ENCODE assay signal across 10 cellular contexts in the genomic region with DNA sequence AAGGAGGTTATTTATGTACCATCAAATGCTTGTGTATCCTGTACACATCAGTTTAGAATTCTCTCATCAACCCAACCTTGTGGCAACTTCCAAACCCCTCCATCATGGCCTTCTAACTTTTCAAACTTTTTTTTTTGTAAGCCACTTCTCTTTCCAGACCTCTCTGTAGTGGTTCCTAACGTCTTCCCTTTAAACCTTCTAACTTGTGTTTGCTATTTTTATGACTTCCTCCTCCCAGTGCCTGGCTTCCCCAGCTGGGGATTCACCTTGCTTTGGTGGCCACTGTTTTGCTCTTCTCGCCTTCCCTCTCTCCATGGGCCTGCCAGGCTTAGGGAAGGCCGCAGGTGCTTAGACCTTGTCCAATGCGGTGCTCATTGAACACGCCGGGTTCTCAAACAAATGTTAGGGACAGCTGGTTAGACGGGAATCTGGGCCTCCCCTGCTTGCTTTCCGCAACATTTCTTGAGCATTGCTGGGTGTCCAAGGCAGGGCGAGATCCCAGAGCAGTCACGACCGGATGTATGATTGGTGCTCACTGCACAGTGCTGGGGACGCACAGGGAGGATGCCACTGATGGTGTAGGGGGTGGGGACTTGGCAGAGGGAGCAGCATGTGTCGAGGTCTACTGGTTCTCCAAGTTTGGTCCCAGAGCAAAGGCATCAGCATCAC. TPM values are rescaled to one million over a fixed set of nuclear protein-coding genes. Genes with fewer than 3 reads are reported as not detected.
DNase-seq lines count a peak whose midpoint lies in the region; ATAC-seq, FAIRE-seq and TF ChIP-seq lines count a peak whose summit lies in the region.
"Had no signal": no experiment of that assay in that cellular context is flagged by ENCODE, and none has a peak within 500 bp of the region (broad histone marks: within the 10 kb centered on the region; RNA-seq: fewer than 3 reads in every experiment).

No MANE protein-coding gene starts in this region.

- no peak overlapping the region for H3K9ac ChIP-seq in H1 (replicated peaks in 1 of 4; ENCODE audit: extremely low read depth in 1 of 4, low read depth in 3 of 4, low read length in 3 of 4)

- no peak overlapping the region for H2BK120ac ChIP-seq in H1 (replicated peaks; ENCODE audit: low read depth, low read length)

- peaks cover 2 to 19% of the 10 kb centered on the region in 2 experiments for H4K20me1 ChIP-seq in H1 (replicated peaks in 1 of 2; ENCODE audit: control insufficient read depth in 1 of 2, insufficient read depth in 2 of 2, low read length in 2 of 2)

- no peak for TF ChIP-seq CTCF in H1 (IDR thresholded peaks at IDR 0.05; ENCODE audit: control extremely low read depth in 1 of 3, insufficient read depth in 1 of 3, low read depth in 1 of 3, low read length in 3 of 3)

- no peak overlapping the region for H3K56ac ChIP-seq in H1 (replicated peaks; ENCODE audit: insufficient read length, low read depth, low read length)

- H3K27ac Mint-ChIP-seq in activated CD4-positive, alpha-beta T cell treated with anti-CD3 and anti-CD28 coated beads, Interleukin-2, amount 10 ng/mL, durations not matched to agents 7 days and 5 days = peak overlapping the region; percentile 77
- H3K27ac Mint-ChIP-seq in stimulated activated effector memory CD8-positive, alpha-beta T cell treated with anti-CD3 and anti-CD28 coated beads, Interleukin-12 subunit alpha, Interleukin-12 subunit beta, amount 100 ng/mL, for 72 hours = peak overlapping the region; percentile 96

- TF ChIP-seq EP300 in H1 (IDR thresholded peaks at IDR 0.05; ENCODE audit: borderline replicate concordance in 1 of 2, low read depth in 2 of 2, low read length in 2 of 2) = no peak

- 85% methylated on average over 13 of the region's 13 CpGs; no CpG with 5 or more reads in 1 of the 2 experiments for WGBS in H1 (ENCODE audit: extremely low coverage in 1 of 2, insufficient coverage in 1 of 2, insufficient read length in 1 of 2, insufficient replicate concordance in 2 of 2, low coverage in 1 of 2, low lambda C conversion rate in 2 of 2, missing lambda C conversion rate in 1 of 2), 2 experiments

- H3K23ac ChIP-seq in H1 (ENCODE audit: insufficient read length) = no peak overlapping the region

- TF ChIP-seq RAD21 in H1 (IDR thresholded peaks at IDR 0.05 in 1 of 2, conservative IDR thresholded peaks at IDR 0.05 in 1 of 2; ENCODE audit: low read depth in 2 of 2, low read length in 2 of 2) = no peak

- no peak overlapping the region for H3K4ac ChIP-seq in H1 (replicated peaks; ENCODE audit: insufficient read length, low read depth, low read length)

- H3K4me1 ChIP-seq in H1 (replicated peaks in 1 of 4; ENCODE audit: control insufficient read depth in 3 of 4, insufficient read depth in 4 of 4, low read length in 3 of 4) = peaks cover 4 to 17% (median 11%) of the 10 kb centered on the region in 4 experiments

- no peak overlapping the region; the same call in 1 of the 2 replicates for H4K8ac ChIP-seq in H1 (ENCODE audit: extremely low read depth, insufficient read depth, low read length)

- H3K79me1 ChIP-seq in H1 (ENCODE audit: low read depth, low read length) = peaks cover 14% of the 10 kb centered on the region

- H3K4me2 ChIP-seq in H1 (ENCODE audit: insufficient read depth in 1 of 2, low read depth in 2 of 2, low read length in 2 of 2) = peak overlapping the region; percentile 95 to 98; a peak in 3 of 4 replicates

- H3K4me3 ChIP-seq in H1 (ENCODE audit: extremely low read depth in 1 of 4, insufficient read depth in 2 of 4, low read depth in 3 of 4, low read length in 4 of 4) = peak overlapping the region in 2 of 4 experiments; percentile 93; a peak in 2 of 8 replicates

- H2BK20ac ChIP-seq in H1 (ENCODE audit: low read length) = no peak overlapping the region

- no peak overlapping the region for H3K18ac ChIP-seq in H1 (ENCODE audit: extremely low read depth, low read length)

- no peak overlapping the region for H2AK5ac ChIP-seq in H1 (ENCODE audit: low read depth, low read length)

- H3K9me3 Mint-ChIP-seq in activated CD4-positive, alpha-beta T cell treated with anti-CD3 and anti-CD28 coated beads, Interleukin-2, amount 10 ng/mL, durations not matched to agents 7 days and 5 days = no peaks in the 10 kb centered on the region
- no peaks in the 10 kb centered on the region for H3K9me3 Mint-ChIP-seq in stimulated activated effector memory CD8-positive, alpha-beta T cell treated with anti-CD3 and anti-CD28 coated beads, Interleukin-12 subunit alpha, Interleukin-12 subunit beta, amount 100 ng/mL, for 72 hours

- no peak for DNase-seq in activated CD4-positive, alpha-beta T cell treated with anti-CD3 and anti-CD28 coated beads, Interleukin-2, amount 10 ng/mL, durations not matched to agents 7 days and 5 days
- no peak for DNase-seq in activated CD4-positive, alpha-beta T cell treated with anti-CD3 and anti-CD28 coated beads for 48 hours
- peak; percentile 18 for DNase-seq in NOMO-1 treated with dmso at 0.1 percent for 144 hours (lab: John Stamatoyannopoulos, UW; ENCODE audit: unreplicated experiment)
- DNase-seq in H1 (ENCODE audit: low read depth in 1 of 2, low spot score in 2 of 2) = no peak
- no peak for DNase-seq in stimulated activated effector memory CD8-positive, alpha-beta T cell treated with anti-CD3 and anti-CD28 coated beads, Interleukin-12 subunit alpha, Interleukin-12 subunit beta, amount 100 ng/mL, for 72 hours (ENCODE audit: low spot score in 2 of 2)
- DNase-seq in SKM-1 treated with dmso at 0.1 percent for 144 hours (lab: John Stamatoyannopoulos, UW; ENCODE audit: unreplicated experiment) = no peak
- no peak for DNase-seq in KG1 (lab: John Stamatoyannopoulos, UW)
- DNase-seq: NCI-H1105 treated with DMSO at 0.1 percent for 48 hours had no signal

- H3K36me3 Mint-ChIP-seq in activated CD4-positive, alpha-beta T cell treated with anti-CD3 and anti-CD28 coated beads, Interleukin-2, amount 10 ng/mL, durations not matched to agents 7 days and 5 days (ENCODE audit: low read depth) = no peaks in the 10 kb centered on the region
- H3K36me3 Mint-ChIP-seq in stimulated activated effector memory CD8-positive, alpha-beta T cell treated with anti-CD3 and anti-CD28 coated beads, Interleukin-12 subunit alpha, Interleukin-12 subunit beta, amount 100 ng/mL, for 72 hours = peaks cover 18% of the 10 kb centered on the region

- no peak overlapping the region for H2BK5ac ChIP-seq in H1 (ENCODE audit: low read depth, low read length)

- H3K14ac ChIP-seq in H1 (ENCODE audit: insufficient read length) = no peak overlapping the region

- peak overlapping the region; percentile 70 for H3K4me3 Mint-ChIP-seq in activated CD4-positive, alpha-beta T cell treated with anti-CD3 and anti-CD28 coated beads, Interleukin-2, amount 10 ng/mL, durations not matched to agents 7 days and 5 days
- H3K4me3 Mint-ChIP-seq in stimulated activated effector memory CD8-positive, alpha-beta T cell treated with anti-CD3 and anti-CD28 coated beads, Interleukin-12 subunit alpha, Interleukin-12 subunit beta, amount 100 ng/mL, for 72 hours = peak overlapping the region; percentile 90

- no peak overlapping the region for H2AFZ ChIP-seq in H1 (ENCODE audit: low read length)

- H3K4me1 Mint-ChIP-seq in activated CD4-positive, alpha-beta T cell treated with anti-CD3 and anti-CD28 coated beads, Interleukin-2, amount 10 ng/mL, durations not matched to agents 7 days and 5 days = peaks cover 35% of the 10 kb centered on the region
- peaks cover 43% of the 10 kb centered on the region for H3K4me1 Mint-ChIP-seq in stimulated activated effector memory CD8-positive, alpha-beta T cell treated with anti-CD3 and anti-CD28 coated beads, Interleukin-12 subunit alpha, Interleukin-12 subunit beta, amount 100 ng/mL, for 72 hours

- H3K23me2 ChIP-seq in H1 (ENCODE audit: low read depth, low read length) = peaks cover 17% of the 10 kb centered on the region

- no peak for ATAC-seq in stimulated activated effector memory CD8-positive, alpha-beta T cell treated with anti-CD3 and anti-CD28 coated beads, Interleukin-12 subunit alpha, Interleukin-12 subunit beta, amount 100 ng/mL, for 72 hours
- no peak for ATAC-seq in GM21717 (IDR thresholded peaks at IDR 0.05; ENCODE audit: unreplicated experiment)

- H3K9me3 ChIP-seq in H1 (ENCODE audit: insufficient read depth in 2 of 2, low read depth in 1 of 2, low read length in 1 of 2) = no peaks in the 10 kb centered on the region
- H3K9me3 ChIP-seq: thoracic aorta had no signal

- H2BK15ac ChIP-seq in H1 (ENCODE audit: low read length) = no peak overlapping the region

- CTCF ChIA-PET in activated CD4-positive, alpha-beta T cell treated with anti-CD3 and anti-CD28 coated beads, Interleukin-2, amount 10 ng/mL, durations not matched to agents 7 days and 5 days (lab: Charles Lee) = interaction anchor here (1.1 to 5.5 kb wide), 4 partner anchors 13 to 53 kb away, joined by 3 to 28 read pairs (median 10); a partner anchor contains a TSS
- CTCF ChIA-PET in H1 (lab: Charles Lee; ENCODE audit: partially characterized antibody) = interaction anchor here (0.6 to 1.2 kb wide), 4 partner anchors 10 to 197 kb away, joined by 3 read pairs; no protein-coding TSS in a partner anchor

- FAIRE-seq in H1 (lab: Jason Lieb, UNC) = no peak

- no peak for TF ChIP-seq POLR2A in H1 (IDR thresholded peaks at IDR 0.05; ENCODE audit: control extremely low read depth in 1 of 2, low read depth in 2 of 2, low read length in 2 of 2)

- no peaks in the 10 kb centered on the region for H3K36me3 ChIP-seq in H1 (ENCODE audit: control insufficient read depth in 2 of 4, insufficient read depth in 4 of 4, low read length in 3 of 4)
- H3K36me3 ChIP-seq: thoracic aorta had no signal

- H2BK12ac ChIP-seq in H1 (ENCODE audit: low read depth, low read length) = no peak overlapping the region

- no peak overlapping the region for H3K27ac ChIP-seq in H1 (ENCODE audit: low read depth, low read length)
- H3K27ac ChIP-seq: thoracic aorta had no signal

- H3K27me3 Mint-ChIP-seq in activated CD4-positive, alpha-beta T cell treated with anti-CD3 and anti-CD28 coated beads, Interleukin-2, amount 10 ng/mL, durations not matched to agents 7 days and 5 days = no peaks in the 10 kb centered on the region

- no peak overlapping the region for H4K91ac ChIP-seq in H1 (replicated peaks; ENCODE audit: insufficient read length, low read length)

- no peak overlapping the region for H4K5ac ChIP-seq in H1 (ENCODE audit: insufficient read length, low read depth, low read length)

- POLR2A ChIA-PET in activated CD4-positive, alpha-beta T cell treated with anti-CD3 and anti-CD28 coated beads, Interleukin-2, amount 10 ng/mL, durations not matched to agents 7 days and 5 days (lab: Charles Lee) = no interaction called here
- POLR2A ChIA-PET in H1 (lab: Charles Lee; ENCODE audit: partially characterized antibody) = interaction anchor here (1.6 to 12.4 kb wide), 2 partner anchors 17 to 36 kb away, joined by 4 to 135 read pairs; no protein-coding TSS in a partner anchor

- H3K79me2 ChIP-seq in H1 (ENCODE audit: control insufficient read depth in 1 of 2, insufficient read depth in 2 of 2, low read length in 2 of 2) = peaks cover 0 to 25% of the 10 kb centered on the region in 2 experiments; a peak in 2 of 4 replicates

- H3K27me3 ChIP-seq in H1 (replicated peaks in 1 of 4; ENCODE audit: control insufficient read depth in 3 of 4, extremely low read depth in 1 of 4, insufficient read depth in 3 of 4, low read length in 3 of 4) = peaks cover 0 to 9% (median 5%) of the 10 kb centered on the region in 4 experiments; a peak in 4 of 7 replicates

RNA-seq across cellular contexts. Expression of a gene that starts 1.1 kb away (rescaled TPM):
- total RNA-seq in activated CD4-positive, alpha-beta T cell treated with anti-CD3 and anti-CD28 coated beads, Interleukin-2, amount 10 ng/mL, durations not matched to agents 7 days and 5 days = 10 to 100 TPM; 22.1 to 23.6 TPM
- 28.0 and 28.9 TPM in 2 replicates for total RNA-seq in H1 (2021; fragmentation: NEBNext Ultra II Directional; extraction: Animal tissue kit (Norgen Biotek cat#: 25700))
- 29.9 and 38.2 TPM in 2 replicates for polyA plus RNA-seq in H1 (2011; rRNA removed)
- 26.8 TPM for polyA plus RNA-seq in H1 (2011; cell fraction: cytosol; rRNA removed)
- polyA plus RNA-seq in H1 (2011; cell fraction: nucleus; rRNA removed) = 55.3 TPM
- polyA plus RNA-seq in H1 (2012, experiment 1 of 2) = 17.0 to 31.4 TPM (median 27.3 TPM) in 4 replicates
- 16.5 TPM for polyA plus RNA-seq in H1 (2012, experiment 2 of 2)
- 29.7 TPM for polyA plus RNA-seq in H1 (2013, experiment 1 of 2)
- 29.8 TPM for polyA plus RNA-seq in H1 (2013, experiment 2 of 2)
- polyA minus RNA-seq in H1 (2011; rRNA and poly(A)+ RNA removed) = 28.9 and 33.8 TPM in 2 replicates
- polyA minus RNA-seq in H1 (2011; cell fraction: cytosol; rRNA and poly(A)+ RNA removed) = 39.8 TPM
- polyA minus RNA-seq in H1 (2011; cell fraction: nucleus; rRNA and poly(A)+ RNA removed) = 35.9 TPM

RNA-seq across cellular contexts. Expression of a gene that starts 28.1 kb away (rescaled TPM):
- total RNA-seq in activated CD4-positive, alpha-beta T cell treated with anti-CD3 and anti-CD28 coated beads, Interleukin-2, amount 10 ng/mL, durations not matched to agents 7 days and 5 days = 10 to 100 TPM; 62.9 to 71.4 TPM
- 75.6 and 82.6 TPM in 2 replicates for total RNA-seq in H1 (2021; fragmentation: NEBNext Ultra II Directional; extraction: Animal tissue kit (Norgen Biotek cat#: 25700))
- 109 and 135 TPM in 2 replicates for polyA plus RNA-seq in H1 (2011; rRNA removed)
- polyA plus RNA-seq in H1 (2011; cell fraction: cytosol; rRNA removed) = 155 TPM
- polyA plus RNA-seq in H1 (2011; cell fraction: nucleus; rRNA removed) = 67.9 TPM
- 130 to 159 TPM (median 138 TPM) in 4 replicates for polyA plus RNA-seq in H1 (2012, experiment 1 of 2)
- polyA plus RNA-seq in H1 (2012, experiment 2 of 2) = 95.2 TPM
- polyA plus RNA-seq in H1 (2013, experiment 1 of 2) = 54.9 TPM
- 60.3 TPM for polyA plus RNA-seq in H1 (2013, experiment 2 of 2)
- 55.9 and 75.0 TPM in 2 replicates for polyA minus RNA-seq in H1 (2011; rRNA and poly(A)+ RNA removed)
- polyA minus RNA-seq in H1 (2011; cell fraction: cytosol; rRNA and poly(A)+ RNA removed) = 33.5 TPM
- 41.1 TPM for polyA minus RNA-seq in H1 (2011; cell fraction: nucleus; rRNA and poly(A)+ RNA removed)

RNA-seq across cellular contexts. Expression of a gene that starts 28.2 kb away (rescaled TPM):
- total RNA-seq in activated CD4-positive, alpha-beta T cell treated with anti-CD3 and anti-CD28 coated beads, Interleukin-2, amount 10 ng/mL, durations not matched to agents 7 days and 5 days = 10 to 100 TPM; 19.9 to 21.8 TPM
- total RNA-seq in H1 (2021; fragmentation: NEBNext Ultra II Directional; extraction: Animal tissue kit (Norgen Biotek cat#: 25700)) = 13.3 and 13.9 TPM in 2 replicates
- polyA plus RNA-seq in H1 (2011; rRNA removed) = 13.9 and 16.3 TPM in 2 replicates
- polyA plus RNA-seq in H1 (2011; cell fraction: cytosol; rRNA removed) = 23.2 TPM
- 62.4 TPM for polyA plus RNA-seq in H1 (2011; cell fraction: nucleus; rRNA removed)
- polyA plus RNA-seq in H1 (2012, experiment 1 of 2) = 19.3 to 29.0 TPM (median 22.2 TPM) in 4 replicates
- polyA plus RNA-seq in H1 (2012, experiment 2 of 2) = 4.9 TPM
- polyA plus RNA-seq in H1 (2013, experiment 1 of 2) = 14.5 TPM
- polyA plus RNA-seq in H1 (2013, experiment 2 of 2) = 12.3 TPM
- polyA minus RNA-seq in H1 (2011; rRNA and poly(A)+ RNA removed) = 16.0 and 17.8 TPM in 2 replicates
- polyA minus RNA-seq in H1 (2011; cell fraction: cytosol; rRNA and poly(A)+ RNA removed) = 12.3 TPM
- polyA minus RNA-seq in H1 (2011; cell fraction: nucleus; rRNA and poly(A)+ RNA removed) = 28.1 TPM

RNA-seq across cellular contexts. Expression of a gene that starts 52.5 kb away (rescaled TPM):
- 10 to 100 TPM; 60.8 to 68.5 TPM for total RNA-seq in activated CD4-positive, alpha-beta T cell treated with anti-CD3 and anti-CD28 coated beads, Interleukin-2, amount 10 ng/mL, durations not matched to agents 7 days and 5 days
- 117 TPM in 2 replicates for total RNA-seq in H1 (2021; fragmentation: NEBNext Ultra II Directional; extraction: Animal tissue kit (Norgen Biotek cat#: 25700))
- 48.3 and 48.7 TPM in 2 replicates for polyA plus RNA-seq in H1 (2011; rRNA removed)
- 58.5 TPM for polyA plus RNA-seq in H1 (2011; cell fraction: cytosol; rRNA removed)
- polyA plus RNA-seq in H1 (2011; cell fraction: nucleus; rRNA removed) = 43.5 TPM
- 94.3 to 100 TPM (median 95.6 TPM) in 4 replicates for polyA plus RNA-seq in H1 (2012, experiment 1 of 2)
- polyA plus RNA-seq in H1 (2012, experiment 2 of 2) = 68.4 TPM
- 66.2 TPM for polyA plus RNA-seq in H1 (2013, experiment 1 of 2)
- polyA plus RNA-seq in H1 (2013, experiment 2 of 2) = 66.4 TPM
- polyA minus RNA-seq in H1 (2011; rRNA and poly(A)+ RNA removed) = 104 and 110 TPM in 2 replicates
- polyA minus RNA-seq in H1 (2011; cell fraction: cytosol; rRNA and poly(A)+ RNA removed) = 39.5 TPM
- polyA minus RNA-seq in H1 (2011; cell fraction: nucleus; rRNA and poly(A)+ RNA removed) = 37.6 TPM
